In genomic region chr19:49118565-49119410, GRCh38 we compare ENCODE assay signal across 8 cellular contexts. TPM values are rescaled to one million over a fixed set of nuclear protein-coding genes. Genes with fewer than 3 reads are reported as not detected.
DNase-seq lines count a peak whose midpoint lies in the region; ATAC-seq and TF ChIP-seq lines count a peak whose summit lies in the region.

A gene with protein sequence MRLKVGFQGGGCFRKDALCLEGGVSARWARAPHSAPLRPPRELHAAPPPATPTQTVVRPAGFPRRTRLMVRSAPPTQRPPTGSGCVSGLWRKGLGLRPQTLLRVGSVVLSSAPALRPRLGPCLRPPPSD (minus strand): TSS chr19:49119143. CDS start chr19:49119022, 121 bp downstream.

- H2BK20ac ChIP-seq in IMR-90 (ENCODE audit: low read depth, low read length): no peak within 1 kb of the TSS

- CTCF ChIA-PET in IMR-90 (lab: Yijun Ruan, JAX): interaction anchor here (1.4 kb wide), 1 partner anchor 21 kb away, joined by 4 read pairs; no protein-coding TSS in a partner anchor

- in situ Hi-C loops in IMR-90 (cut with MboI; ENCODE audit: low sequenced_read_pairs): no loop called here

- peak within 1 kb of the TSS; percentile 87 for H3K4me2 ChIP-seq in IMR-90 (ENCODE audit: low read depth, low read length)

- peak within 1 kb of the TSS; percentile 10; the same call in 1 of the 2 replicates for H4K5ac ChIP-seq in IMR-90 (ENCODE audit: low read depth, low read length)

- H3K4me3 ChIP-seq in IMR-90 (ENCODE audit: insufficient read depth, low read depth, low read length) (peak within 1 kb of the TSS; percentile 59), epithelial cell of proximal tubule (ENCODE audit: low read depth, low read length) (peak within 1 kb of the TSS; percentile 79), mucosa of stomach (ENCODE audit: low read length) (peak within 1 kb of the TSS; percentile 5)

- H3K4ac ChIP-seq in IMR-90 (ENCODE audit: low read depth, low read length): peak within 1 kb of the TSS; percentile 55

- peak within 1 kb of the TSS; percentile 97 for H2AFZ ChIP-seq in IMR-90 (replicated peaks; ENCODE audit: low read length, poor library complexity)

- H3K18ac ChIP-seq in IMR-90 (ENCODE audit: low read depth, low read length): peak within 1 kb of the TSS; percentile 24; the same call in 1 of the 2 replicates

- H3K36me3 ChIP-seq in IMR-90 (ENCODE audit: control insufficient read depth, insufficient read depth, low read length) (no peaks in the 10 kb centered on the region), mucosa of stomach (ENCODE audit: control insufficient read depth, insufficient read depth, low read length) (no peaks in the 10 kb centered on the region)

- no TSS peak for BruUV-seq in IMR-90 (replicated peaks; lab: Mats Ljungman, UMichigan)

- H4K20me1 ChIP-seq in IMR-90 (ENCODE audit: insufficient read depth, low read length): peaks cover 3% of the 10 kb centered on the region

- TF ChIP-seq CTCF in IMR-90 (conservative IDR thresholded peaks at IDR 0.05; ENCODE audit: low read depth, low read length) (no peak; the same call in 1 of the 2 replicates), epithelial cell of proximal tubule (conservative IDR thresholded peaks at IDR 0.05; ENCODE audit: low read depth, low read length) (no peak)

- H2AK9ac ChIP-seq in IMR-90 (replicated peaks; ENCODE audit: low read depth, low read length, poor library complexity): peak within 1 kb of the TSS; percentile 91

- TF ChIP-seq RAD21 in IMR-90 (IDR thresholded peaks at IDR 0.05; ENCODE audit: low read length): no peak

- H3K79me1 ChIP-seq in IMR-90 (ENCODE audit: low read depth in 1 of 2, low read length in 2 of 2): peaks cover 4 to 36% of the 10 kb centered on the region in 2 experiments; a peak in 2 of 4 replicates

- dilution Hi-C loops in IMR-90 (cut with HindIII; ENCODE audit: low sequenced_read_pairs, unreplicated experiment): no loop called here

- peak within 1 kb of the TSS; percentile 52 for H3K9ac ChIP-seq in IMR-90 (ENCODE audit: low read depth, low read length)
- H3K9ac ChIP-seq in mucosa of stomach (ENCODE audit: low read length): peak within 1 kb of the TSS; percentile 82

- POLR2A ChIA-PET in IMR-90 (lab: Charles Lee; ENCODE audit: unreplicated experiment): interaction anchor here (0.5 kb wide), 1 partner anchor 23 kb away, joined by 8 read pairs; no protein-coding TSS in a partner anchor

- H4K8ac ChIP-seq in IMR-90 (ENCODE audit: low read depth in 2 of 2, low read length in 2 of 2): peak within 1 kb of the TSS; percentile 57 to 91

- H4K91ac ChIP-seq in IMR-90 (ENCODE audit: insufficient read depth, low read depth, low read length): peak within 1 kb of the TSS; percentile 66; the same call in 1 of the 2 replicates

- peak within 1 kb of the TSS; percentile 29 for H3K14ac ChIP-seq in IMR-90 (replicated peaks; ENCODE audit: low read depth, low read length)

- DNase-seq in DMS153 treated with DMSO at 0.1 percent for 48 hours (lab: John Stamatoyannopoulos, UW; ENCODE audit: unreplicated experiment): peak; percentile 92
- peak; percentile 91 for DNase-seq in IMR-90
- peak; percentile 98 for DNase-seq in OCI-M1 (lab: John Stamatoyannopoulos, UW)
- peak; percentile 95 for DNase-seq in activated T-cell treated with anti-CD3 and anti-CD28 coated beads for 48 hours (ENCODE audit: low read depth)
- no peak for DNase-seq in epithelial cell of proximal tubule (ENCODE audit: low read depth)
- peak; percentile 95 for DNase-seq in stimulated activated CD8-positive, alpha-beta memory T cell treated with anti-CD3 and anti-CD28 coated beads, Interleukin-4, amount 100 ng/mL, for 48 hours

- H3K27ac ChIP-seq in IMR-90 (ENCODE audit: insufficient read depth, low read length): peak within 1 kb of the TSS; percentile 81

- H3K56ac ChIP-seq in IMR-90 (ENCODE audit: extremely low read depth, insufficient read depth, low read length): 0 out of 2 replicates have a peak within 1 kb of the TSS, but pooled peaks have one; percentile 34

- intact Hi-C loops in IMR-90 (cut with micrococcal nuclease): loop anchor here (1.0 kb wide), 1 partner anchor 31 kb away; no protein-coding TSS in a partner anchor

- H3K9me3 ChIP-seq in IMR-90 (ENCODE audit: control insufficient read depth, insufficient read depth, low read length) (no peaks in the 10 kb centered on the region), mucosa of stomach (ENCODE audit: control insufficient read depth, low read length) (no peaks in the 10 kb centered on the region)

- ATAC-seq in GM21529 (IDR thresholded peaks at IDR 0.05; ENCODE audit: unreplicated experiment): peak; percentile 65
- ATAC-seq in IMR-90 (ENCODE audit: low read depth): peak; percentile 86

- H3K23ac ChIP-seq in IMR-90 (ENCODE audit: low read depth, low read length): peak within 1 kb of the TSS; percentile 46; the same call in 1 of the 2 replicates

- H2AK5ac ChIP-seq in IMR-90 (ENCODE audit: low read depth, low read length): peak within 1 kb of the TSS; percentile 52

- TF ChIP-seq POLR2A in IMR-90 (IDR thresholded peaks at IDR 0.05; ENCODE audit: low read depth, low read length): peak; percentile 50; the same call in 1 of the 2 replicates

- peaks cover 13% of the 10 kb centered on the region for H3K9me1 ChIP-seq in IMR-90 (ENCODE audit: insufficient read depth, low read length)

- H3K27me3 ChIP-seq in IMR-90 (ENCODE audit: control insufficient read depth, insufficient read depth, low read length) (peaks cover 8% of the 10 kb centered on the region), mucosa of stomach (ENCODE audit: control insufficient read depth, insufficient read depth, low read length) (peaks cover 8% of the 10 kb centered on the region)

- H2BK5ac ChIP-seq in IMR-90 (ENCODE audit: low read depth, low read length, poor library complexity, severe bottlenecking): peak within 1 kb of the TSS; percentile 78

- peak within 1 kb of the TSS; percentile 7; the same call in 1 of the 2 replicates for H2BK120ac ChIP-seq in IMR-90 (ENCODE audit: low read depth, low read length)

- H3K4me1 ChIP-seq in IMR-90 (ENCODE audit: control insufficient read depth, insufficient read depth, low read length) (peaks cover 6% of the 10 kb centered on the region), mucosa of stomach (ENCODE audit: control insufficient read depth, insufficient read depth, low read length) (peaks cover 28% of the 10 kb centered on the region)

- 1% methylated on average over 25 of the region's 85 CpGs; no CpG with 5 or more reads in 1 of the 2 experiments for WGBS in IMR-90 (ENCODE audit: extremely low coverage in 2 of 2, insufficient read length in 1 of 2), 2 experiments

- peak within 1 kb of the TSS; percentile 60; the same call in 1 of the 3 replicates for H2BK15ac ChIP-seq in IMR-90 (ENCODE audit: low read depth, low read length)

TF ChIP-seq in IMR-90, 13 proteins besides CTCF, POLR2A, EP300 and RAD21:
- TF ChIP-seq SMC3 (IDR thresholded peaks at IDR 0.05; ENCODE audit: low read depth, low read length) (no peak), FOS (IDR thresholded peaks at IDR 0.05; ENCODE audit: low read depth, low read length) (no peak), RCOR1 (IDR thresholded peaks at IDR 0.05; ENCODE audit: insufficient replicate concordance, low read length) (no peak), CHD1 (IDR thresholded peaks at IDR 0.05; ENCODE audit: low read depth, low read length) (peak; percentile 46; the same call in 1 of the 2 replicates), MXI1 (IDR thresholded peaks at IDR 0.05; ENCODE audit: borderline replicate concordance, low read depth, low read length) (peak; percentile 76; the same call in 1 of the 2 replicates), MAFK (IDR thresholded peaks at IDR 0.05; ENCODE audit: low read depth, low read length) (no peak), NFE2L2 (IDR thresholded peaks at IDR 0.05; ENCODE audit: low read depth, low read length) (no peak), MAZ (IDR thresholded peaks at IDR 0.05; ENCODE audit: borderline replicate concordance, low read depth, low read length) (peak; percentile 96), CEBPB (IDR thresholded peaks at IDR 0.05; ENCODE audit: low read depth, low read length) (0 out of 2 replicates have a peak, but pooled peaks have one; percentile 18), BHLHE40 (IDR thresholded peaks at IDR 0.05; ENCODE audit: low read depth, low read length) (peak; percentile 93), RFX5 (IDR thresholded peaks at IDR 0.05; ENCODE audit: low read depth, low read length) (no peak)
- TF ChIP-seq, protein P1, sequence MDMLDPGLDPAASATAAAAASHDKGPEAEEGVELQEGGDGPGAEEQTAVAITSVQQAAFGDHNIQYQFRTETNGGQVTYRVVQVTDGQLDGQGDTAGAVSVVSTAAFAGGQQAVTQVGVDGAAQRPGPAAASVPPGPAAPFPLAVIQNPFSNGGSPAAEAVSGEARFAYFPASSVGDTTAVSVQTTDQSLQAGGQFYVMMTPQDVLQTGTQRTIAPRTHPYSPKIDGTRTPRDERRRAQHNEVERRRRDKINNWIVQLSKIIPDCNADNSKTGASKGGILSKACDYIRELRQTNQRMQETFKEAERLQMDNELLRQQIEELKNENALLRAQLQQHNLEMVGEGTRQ (IDR thresholded peaks at IDR 0.05; ENCODE audit: low read depth, low read length): no peak
- TF ChIP-seq, protein P2, sequence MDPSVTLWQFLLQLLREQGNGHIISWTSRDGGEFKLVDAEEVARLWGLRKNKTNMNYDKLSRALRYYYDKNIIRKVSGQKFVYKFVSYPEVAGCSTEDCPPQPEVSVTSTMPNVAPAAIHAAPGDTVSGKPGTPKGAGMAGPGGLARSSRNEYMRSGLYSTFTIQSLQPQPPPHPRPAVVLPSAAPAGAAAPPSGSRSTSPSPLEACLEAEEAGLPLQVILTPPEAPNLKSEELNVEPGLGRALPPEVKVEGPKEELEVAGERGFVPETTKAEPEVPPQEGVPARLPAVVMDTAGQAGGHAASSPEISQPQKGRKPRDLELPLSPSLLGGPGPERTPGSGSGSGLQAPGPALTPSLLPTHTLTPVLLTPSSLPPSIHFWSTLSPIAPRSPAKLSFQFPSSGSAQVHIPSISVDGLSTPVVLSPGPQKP (IDR thresholded peaks at IDR 0.05; ENCODE audit: borderline replicate concordance, low read depth, low read length): no peak

RNA-seq across cellular contexts. Expression of the gene that starts here (rescaled TPM):
- total RNA-seq in IMR-90 (2012; rRNA removed): 0.28 TPM in 1 of 2 replicates, not detected in the other
- polyA plus RNA-seq in IMR-90 (2012; rRNA removed): 1.2 and 2.0 TPM in 2 replicates
- 2.3 TPM in 2 replicates for polyA plus RNA-seq in IMR-90 (2012; cell fraction: cytosol; rRNA removed)
- polyA plus RNA-seq in IMR-90 (2012; cell fraction: nucleus; rRNA removed; ENCODE audit: low replicate concordance): 0.85 and 0.98 TPM in 2 replicates
- 2.7 and 10.3 TPM in 2 replicates for total RNA-seq in epithelial cell of proximal tubule

Comparison
In these comparisons a context has a peak if more than half of its experiments do, and no peak if none do; other contexts are left out.
1. H3K4me3 ChIP-seq: peak in every context shown above with its lines; median percentile 79 in epithelial cell of proximal tubule; 59 in IMR-90; 5 in mucosa of stomach.